Comparison of ENCODE assay signal across 19 cellular contexts in the genomic region with DNA sequence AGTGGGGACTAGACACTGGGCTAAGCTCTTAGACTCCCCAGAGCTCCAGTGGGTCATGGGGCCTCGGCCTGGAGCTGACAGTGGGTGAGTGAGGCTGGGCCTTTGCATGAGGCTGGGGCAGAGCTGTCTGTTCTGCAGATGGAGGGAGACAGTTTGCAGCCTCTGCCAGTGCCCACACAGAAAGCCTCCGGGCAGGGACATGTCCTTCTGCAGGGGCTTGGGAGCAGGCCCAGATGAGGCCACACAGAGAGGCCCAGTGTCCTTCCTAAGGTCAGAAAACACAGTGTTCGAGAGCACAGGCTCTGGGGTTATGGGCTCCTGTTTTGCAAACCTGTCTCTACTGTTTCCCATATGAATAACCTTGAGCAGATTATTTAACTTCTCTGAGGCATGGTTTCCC. TPM values are rescaled to one million over a fixed set of nuclear protein-coding genes. Genes with fewer than 3 reads are reported as not detected.
DNase-seq lines count a peak whose midpoint lies in the region; ATAC-seq, FAIRE-seq and TF ChIP-seq lines count a peak whose summit lies in the region.
"Had no signal": no experiment of that assay in that cellular context is flagged by ENCODE, and none has a peak within 500 bp of the region (broad histone marks: within the 10 kb centered on the region; RNA-seq: fewer than 3 reads in every experiment).

No MANE protein-coding gene starts in this region.

- intact Hi-C loops in K562 (cut with micrococcal nuclease): no loop called here
- intact Hi-C loops in testis (cut with DNase I; ENCODE audit: low total_unique reads): no loop called here

- H3K36me3 ChIP-seq in K562 (ENCODE audit: control insufficient read depth, insufficient read depth, low read length): no peaks in the 10 kb centered on the region
- H3K36me3 ChIP-seq in testis (ENCODE audit: low read depth, missing control alignments): no peaks in the 10 kb centered on the region
- H3K36me3 ChIP-seq: BE2C, HAP-1 had no signal

- no TSS peak for BruUV-seq in K562 (replicated peaks; lab: Mats Ljungman, UMichigan)

- H3K4me1 ChIP-seq in H9 (ENCODE audit: insufficient read depth, low read length) (no peaks in the 10 kb centered on the region), K562 (replicated peaks in 1 of 2; ENCODE audit: control insufficient read depth in 2 of 2, insufficient read depth in 2 of 2, low read length in 2 of 2) (peaks cover 0 to 11% of the 10 kb centered on the region in 2 experiments; a peak in 2 of 5 replicates), testis (no peaks in the 10 kb centered on the region)
- H3K4me1 ChIP-seq: BE2C, Caco-2, HAP-1 had no signal

- H3K4ac ChIP-seq in H9 (ENCODE audit: low read depth, low read length): no peak overlapping the region

- H4K5ac ChIP-seq in H9 (ENCODE audit: insufficient read length, low read depth, low read length): no peak overlapping the region

- H2AK5ac ChIP-seq in H9 (ENCODE audit: insufficient read length, low read length): no peak overlapping the region

- H3K4me2 ChIP-seq in H9 (ENCODE audit: insufficient read depth, insufficient read length, low read length) (no peak overlapping the region), K562 (ENCODE audit: insufficient read depth, low read length) (no peak overlapping the region)

- H3K4me3 Mint-ChIP-seq in H9: no peak overlapping the region
- H3K4me3 Mint-ChIP-seq: CD4-positive, alpha-beta T cell had no signal

- H3K9me3 ChIP-seq in H9 (ENCODE audit: control insufficient read depth, low read depth, low read length): no peaks in the 10 kb centered on the region
- no peaks in the 10 kb centered on the region for H3K9me3 ChIP-seq in K562 (replicated peaks; ENCODE audit: control insufficient read depth, insufficient read depth, low read depth, low read length)
- H3K9me3 ChIP-seq in testis: no peaks in the 10 kb centered on the region
- H3K9me3 ChIP-seq: BE2C, HAP-1 had no signal

- no peak overlapping the region for H2AFZ ChIP-seq in H9 (ENCODE audit: low read length)
- H2AFZ ChIP-seq in K562 (ENCODE audit: low read depth, low read length): peak overlapping the region; percentile 30; the same call in 1 of the 2 replicates
- H2AFZ ChIP-seq: GM23248 had no signal

- no peak overlapping the region for H2BK5ac ChIP-seq in H9 (ENCODE audit: insufficient read length, low read length)

- no peak for TF ChIP-seq RAD21 in K562 (CRISPR knock-in tag; conservative IDR thresholded peaks at IDR 0.05 in 1 of 2, IDR thresholded peaks at IDR 0.05 in 1 of 2)

- peak overlapping the region in 2 of 3 experiments; percentile 49 to 60; a peak in 2 of 7 replicates for H3K27ac Mint-ChIP-seq in H9
- H3K27ac Mint-ChIP-seq: CD4-positive, alpha-beta T cell had no signal

- no peak overlapping the region for H3K14ac ChIP-seq in H9 (ENCODE audit: insufficient read depth, low read length)

- H3K9ac ChIP-seq in H9 (ENCODE audit: extremely low read depth, insufficient read length, low read length) (no peak overlapping the region), K562 (ENCODE audit: insufficient read depth in 1 of 2, low read depth in 2 of 2, low read length in 2 of 2) (0 out of 4 replicates have a peak overlapping the region, but pooled peaks of 1 of the 2 experiments have one; percentile 15)
- H3K9ac ChIP-seq: GM23248 had no signal

- no peaks in the 10 kb centered on the region for H3K27me3 ChIP-seq in H9 (ENCODE audit: insufficient read depth, low read length)
- H3K27me3 ChIP-seq in K562 (ENCODE audit: control insufficient read depth in 2 of 2, insufficient read depth in 2 of 2, low read length in 2 of 2): no peaks in the 10 kb centered on the region
- no peaks in the 10 kb centered on the region for H3K27me3 ChIP-seq in testis
- H3K27me3 ChIP-seq: BE2C had no signal

- no peak for ATAC-seq in K562
- ATAC-seq: HepG2 had no signal

- H3K79me1 ChIP-seq in H9 (ENCODE audit: insufficient read depth, low read depth, low read length, poor library complexity, severe bottlenecking): no peaks in the 10 kb centered on the region

- H2BK15ac ChIP-seq in H9 (ENCODE audit: low read depth, low read length): no peak overlapping the region

- H4K8ac ChIP-seq in H9 (replicated peaks; ENCODE audit: insufficient read length, low read depth, low read length): no peak overlapping the region

- H3K9me1 ChIP-seq in K562 (ENCODE audit: control insufficient read depth, insufficient read depth, low read length): no peaks in the 10 kb centered on the region

- in situ Hi-C loops in K562 (cut with MboI): no loop called here

- no peak for FAIRE-seq in K562 (lab: Jason Lieb, UNC)
- FAIRE-seq: A204.1, D721Med, G401.6, GM12891, GM19239, HepG2 had no signal

- H3K4me3 ChIP-seq in K562 (no peak overlapping the region), testis (no peak overlapping the region)
- H3K4me3 ChIP-seq: GM23248, HAP-1 had no signal

- H3K4me1 Mint-ChIP-seq in H9: no peaks in the 10 kb centered on the region

- CTCF ChIA-PET in K562 (lab: Yijun Ruan, JAX; ENCODE audit: low intra/inter-chr PET ratio): no interaction called here

- no peaks in the 10 kb centered on the region for H3K23me2 ChIP-seq in H9 (ENCODE audit: insufficient read length, low read depth, low read length, poor library complexity, severe bottlenecking)

- no peak overlapping the region for H2BK20ac ChIP-seq in H9 (ENCODE audit: low read depth, low read length, poor library complexity, severe bottlenecking)

- H3K18ac ChIP-seq in H9 (ENCODE audit: insufficient read length, low read depth, low read length): no peak overlapping the region

- H2BK120ac ChIP-seq in H9 (ENCODE audit: low read depth, low read length, poor library complexity, severe bottlenecking): no peak overlapping the region

- H4K91ac ChIP-seq in H9 (ENCODE audit: insufficient read length, low read depth, low read length): no peak overlapping the region

- POLR2A ChIA-PET in K562 (lab: Yijun Ruan, JAX): interaction anchor here (0.6 to 1.2 kb wide), 4 partner anchors 11 to 84 kb away, joined by 3 read pairs; no protein-coding TSS in a partner anchor

- H3T11ph ChIP-seq in H9 (ENCODE audit: low read length): no peak overlapping the region

- peaks cover 0 to 2% of the 10 kb centered on the region in 2 experiments; a peak in 2 of 5 replicates for H3K9me3 Mint-ChIP-seq in H9
- H3K9me3 Mint-ChIP-seq: CD4-positive, alpha-beta T cell had no signal

- no peaks in the 10 kb centered on the region for H3K36me3 Mint-ChIP-seq in H9 (ENCODE audit: insufficient read depth in 1 of 3, low read depth in 3 of 3)

- H4K20me1 ChIP-seq in H9 (ENCODE audit: control insufficient read depth, insufficient read depth, insufficient read length) (no peaks in the 10 kb centered on the region), K562 (replicated peaks; ENCODE audit: control insufficient read depth, insufficient read depth, low read length) (no peaks in the 10 kb centered on the region)

- no peaks in the 10 kb centered on the region for H3K79me2 ChIP-seq in H9 (ENCODE audit: insufficient read depth, low read length)
- H3K79me2 ChIP-seq in K562 (ENCODE audit: control insufficient read depth, insufficient read depth, low read length): no peaks in the 10 kb centered on the region

- H3K27ac ChIP-seq in H9 (ENCODE audit: insufficient read length, low read depth, low read length) (no peak overlapping the region), K562 (ENCODE audit: extremely low read depth, low read depth, low read length) (no peak overlapping the region), testis (no peak overlapping the region)
- H3K27ac ChIP-seq: C4-2B, GM23248 had no signal

- H3K23ac ChIP-seq in H9 (ENCODE audit: insufficient read length, low read depth, low read length): no peak overlapping the region

- no peak for TF ChIP-seq POLR2A in K562 (conservative IDR thresholded peaks at IDR 0.05)
- no peak for TF ChIP-seq POLR2A in testis (IDR thresholded peaks at IDR 0.05)

- no peaks in the 10 kb centered on the region for H3K27me3 Mint-ChIP-seq in H9 (ENCODE audit: low read depth)
- H3K27me3 Mint-ChIP-seq: CD4-positive, alpha-beta T cell had no signal

- H3K56ac ChIP-seq in H9 (ENCODE audit: insufficient read length, low read depth, low read length): no peak overlapping the region

- TF ChIP-seq CTCF in H9 (conservative IDR thresholded peaks at IDR 0.05) (no peak), K562 (IDR thresholded peaks at IDR 0.05 in 2 of 3, conservative IDR thresholded peaks at IDR 0.05 in 1 of 3; ENCODE audit: insufficient read depth in 2 of 3, low read depth in 1 of 3, low read length in 3 of 3) (no peak), testis (IDR thresholded peaks at IDR 0.05) (no peak)

- DNase-seq in H9 (no peak), K562 (ENCODE audit: extremely low read depth in 1 of 4, low spot score in 3 of 4) (no peak), mesenteric fat pad (ENCODE audit: low spot score) (peak; percentile 51), testis (no peak), C1 segment of cervical spinal cord (lab: John Stamatoyannopoulos, UW) (no peak), NCI-H1694 (lab: John Stamatoyannopoulos, UW) (no peak)
- DNase-seq: ACHN; BE2C; Caco-2; CD4-positive, alpha-beta T cell; GM23248 had no signal

- no peak overlapping the region for H2BK12ac ChIP-seq in H9 (ENCODE audit: insufficient read length, low read depth, low read length)

- no peak for TF ChIP-seq EP300 in K562 (IDR thresholded peaks at IDR 0.05; ENCODE audit: low read length)

- WGBS in H9 (ENCODE audit: extremely low coverage, insufficient read length, low lambda C conversion rate): no CpG with 5 or more reads among the region's 3 CpGs
- 22% methylated on average over 3 of the region's 3 CpGs for WGBS in K562 (ENCODE audit: insufficient coverage, low coverage, missing lambda C conversion rate)
- 56 to 67% methylated on average over 3 of the region's 3 CpGs for WGBS in testis, 2 donors

RNA-seq across cellular contexts. Expression of a gene that starts 25.1 kb away (rescaled TPM):
- total RNA-seq in H9 (2021) (98.8 and 104 TPM in 2 replicates), K562 (2014; rRNA removed) (309 and 365 TPM in 2 replicates), K562 (2014; rRNA removed; fragmentation: Illumina TruSeq; extraction: Trizol) (193 and 203 TPM in 2 replicates), K562 (2015; rRNA removed; fragmentation: Illumina TruSeq; extraction: Trizol) (186 and 188 TPM in 2 replicates), K562 (2021) (369 and 422 TPM in 2 replicates), mesenteric fat pad (109 TPM), testis (100 to 1,000 TPM in 1 of 2 donors, 10 to 100 TPM in 1; 62.3 to 143 TPM)
- total RNA-seq in K562 (2011; cell fraction: chromatin; rRNA removed; ENCODE audit: low replicate concordance): 146 and 195 TPM in 2 replicates
- total RNA-seq in K562 (2011; cell fraction: nucleolus; rRNA removed): 104 and 109 TPM in 2 replicates
- 111 and 114 TPM in 2 replicates for total RNA-seq in K562 (2011; cell fraction: nucleoplasm; rRNA removed)
- polyA plus RNA-seq in K562 (2011; rRNA removed) (133 and 176 TPM in 2 replicates), K562 (2014; fragmentation: Illumina TruSeq; extraction: Trizol) (423 and 444 TPM in 2 replicates), K562 (2014; fragmentation: Nextera tagmentation; extraction: Ambion mirVana) (10 to 100 TPM; 29.2 to 34.6 TPM), K562 (2014; rRNA removed) (239 and 256 TPM in 2 replicates), testis (ENCODE audit: insufficient read depth, low read depth, low replicate concordance) (179 TPM)
- polyA plus RNA-seq in K562 (2011; cell fraction: cytosol; rRNA removed): 163 and 167 TPM in 2 replicates
- 84.0 and 115 TPM in 2 replicates for polyA plus RNA-seq in K562 (2011; cell fraction: nucleus; rRNA removed)
- 265 and 370 TPM in 2 replicates for polyA plus RNA-seq in K562 (2012)
- polyA minus RNA-seq in K562 (2011; rRNA and poly(A)+ RNA removed): 362 and 462 TPM in 2 replicates
- 160 and 170 TPM in 2 replicates for polyA minus RNA-seq in K562 (2011; cell fraction: cytosol; rRNA and poly(A)+ RNA removed)
- polyA minus RNA-seq in K562 (2011; cell fraction: nucleus; rRNA and poly(A)+ RNA removed): 46.6 and 67.3 TPM in 2 replicates

RNA-seq across cellular contexts. Expression of a gene that starts 33.0 kb away (rescaled TPM):
- total RNA-seq in H9 (2021) (0.31 TPM in 1 of 2 replicates, not detected in the other), K562 (2014; rRNA removed) (0.12 TPM in 1 of 2 replicates, not detected in the other), K562 (2014; rRNA removed; fragmentation: Illumina TruSeq; extraction: Trizol) (0.19 and 0.22 TPM in 2 replicates), K562 (2015; rRNA removed; fragmentation: Illumina TruSeq; extraction: Trizol) (0.08 TPM in 1 of 2 replicates, not detected in the other), K562 (2021) (0.04 TPM in 1 of 2 replicates, not detected in the other), mesenteric fat pad (0.10 TPM), testis (1 to 10 TPM; 1.9 to 5.4 TPM)
- not detected in 2 replicates for total RNA-seq in K562 (2011; cell fraction: chromatin; rRNA removed; ENCODE audit: low replicate concordance)
- total RNA-seq in K562 (2011; cell fraction: nucleolus; rRNA removed): not detected in 2 replicates
- not detected in 2 replicates for total RNA-seq in K562 (2011; cell fraction: nucleoplasm; rRNA removed)
- polyA plus RNA-seq in K562 (2011; rRNA removed) (0.07 TPM in 1 of 2 replicates, not detected in the other), K562 (2014; fragmentation: Illumina TruSeq; extraction: Trizol) (0.28 TPM in 1 of 2 replicates, not detected in the other), K562 (2014; fragmentation: Nextera tagmentation; extraction: Ambion mirVana) (not detected), K562 (2014; rRNA removed) (0.15 and 0.53 TPM in 2 replicates), testis (ENCODE audit: insufficient read depth, low read depth, low replicate concordance) (4.4 TPM)
- polyA plus RNA-seq in K562 (2011; cell fraction: cytosol; rRNA removed): 0.06 and 0.51 TPM in 2 replicates
- polyA plus RNA-seq in K562 (2011; cell fraction: nucleus; rRNA removed): 0.04 and 0.09 TPM in 2 replicates
- 0.03 and 1.1 TPM in 2 replicates for polyA plus RNA-seq in K562 (2012)
- polyA minus RNA-seq in K562 (2011; rRNA and poly(A)+ RNA removed): not detected in 2 replicates
- polyA minus RNA-seq in K562 (2011; cell fraction: cytosol; rRNA and poly(A)+ RNA removed): not detected in 2 replicates
- not detected in 2 replicates for polyA minus RNA-seq in K562 (2011; cell fraction: nucleus; rRNA and poly(A)+ RNA removed)
